ENCODE assay signal across 8 cellular contexts in genomic region chr4:145732895-145733880, GRCh38. TPM values are rescaled to one million over a fixed set of nuclear protein-coding genes. Genes with fewer than 3 reads are reported as not detected.
DNase-seq lines count a peak whose midpoint lies in the region; ATAC-seq lines count a peak whose summit lies in the region.

No MANE protein-coding gene starts in this region.

- intact Hi-C loops in aorta (cut with DNase I): loop anchor here (1.0 to 10.0 kb wide), 8 partner anchors 72 to 548 kb away; partner anchors contain the start of genes MMAA (in 2 of the 2), OTUD4 (in 1 of the 2), SMAD1 (in 1 of the 2) and ZNF827 (in 1 of the 2)

- H3K4me3 ChIP-seq in aorta (ENCODE audit: low read length in 2 of 2): peak overlapping the region; percentile 28 to 53

- H3K4me1 ChIP-seq in aorta (ENCODE audit: control insufficient read depth in 1 of 2, insufficient read depth in 2 of 2, low read length in 2 of 2): peaks cover 0 to 2% of the 10 kb centered on the region in 2 donors

- DNase-seq in NCI-H187 (lab: John Stamatoyannopoulos, UW): peak; percentile 43 to 75
- peak; percentile 56 for DNase-seq in T1000 (lab: John Stamatoyannopoulos, UW)
- DNase-seq in astrocyte of the hippocampus (ENCODE audit: low read depth, low spot score): peak; percentile 99
- DNase-seq in hippocampal formation (lab: John Stamatoyannopoulos, UW): peak; percentile 93 to 94
- peak; percentile 74 for DNase-seq in renal cortical epithelial cell (ENCODE audit: low read depth)
- DNase-seq in aorta: peak; percentile 97 to 98

- no peaks in the 10 kb centered on the region for H3K9me3 ChIP-seq in aorta (ENCODE audit: control insufficient read depth, low read length)

- 1% methylated on average over 42 to 81 of the region's 81 CpGs for WGBS in aorta, 2 donors

- no peaks in the 10 kb centered on the region for H3K27me3 ChIP-seq in aorta (ENCODE audit: control insufficient read depth in 1 of 2, insufficient read depth in 2 of 2, low read length in 1 of 2)

- no peaks in the 10 kb centered on the region for H3K36me3 ChIP-seq in aorta (ENCODE audit: control insufficient read depth in 1 of 2, insufficient read depth in 2 of 2, low read length in 1 of 2)

- ATAC-seq in GM18498 (IDR thresholded peaks at IDR 0.05; ENCODE audit: unreplicated experiment): peak; percentile 96
- ATAC-seq in HG02885 (IDR thresholded peaks at IDR 0.05; ENCODE audit: poor library complexity, unreplicated experiment): peak; percentile 86
- ATAC-seq in aorta (ENCODE audit: low FRiP score): peak; percentile 94

- peak overlapping the region; percentile 98 to 99 for H3K27ac ChIP-seq in aorta (ENCODE audit: low read depth in 1 of 2, low read length in 2 of 2)

RNA-seq across cellular contexts. Expression of gene C4orf51, which starts 53.2 kb away (rescaled TPM):
- total RNA-seq in renal cortical epithelial cell: not detected in 2 replicates
- total RNA-seq in aorta: not detected
- not detected for polyA plus RNA-seq in aorta

Comparison
In these comparisons a context has a peak if more than half of its experiments do, and no peak if none do; other contexts are left out.
1. Peak in every context shown above with its lines: DNase-seq, ATAC-seq, H3K4me3 ChIP-seq and H3K27ac ChIP-seq.